Comparison of ENCODE assay signal across 1 cellular context in the genomic region with DNA sequence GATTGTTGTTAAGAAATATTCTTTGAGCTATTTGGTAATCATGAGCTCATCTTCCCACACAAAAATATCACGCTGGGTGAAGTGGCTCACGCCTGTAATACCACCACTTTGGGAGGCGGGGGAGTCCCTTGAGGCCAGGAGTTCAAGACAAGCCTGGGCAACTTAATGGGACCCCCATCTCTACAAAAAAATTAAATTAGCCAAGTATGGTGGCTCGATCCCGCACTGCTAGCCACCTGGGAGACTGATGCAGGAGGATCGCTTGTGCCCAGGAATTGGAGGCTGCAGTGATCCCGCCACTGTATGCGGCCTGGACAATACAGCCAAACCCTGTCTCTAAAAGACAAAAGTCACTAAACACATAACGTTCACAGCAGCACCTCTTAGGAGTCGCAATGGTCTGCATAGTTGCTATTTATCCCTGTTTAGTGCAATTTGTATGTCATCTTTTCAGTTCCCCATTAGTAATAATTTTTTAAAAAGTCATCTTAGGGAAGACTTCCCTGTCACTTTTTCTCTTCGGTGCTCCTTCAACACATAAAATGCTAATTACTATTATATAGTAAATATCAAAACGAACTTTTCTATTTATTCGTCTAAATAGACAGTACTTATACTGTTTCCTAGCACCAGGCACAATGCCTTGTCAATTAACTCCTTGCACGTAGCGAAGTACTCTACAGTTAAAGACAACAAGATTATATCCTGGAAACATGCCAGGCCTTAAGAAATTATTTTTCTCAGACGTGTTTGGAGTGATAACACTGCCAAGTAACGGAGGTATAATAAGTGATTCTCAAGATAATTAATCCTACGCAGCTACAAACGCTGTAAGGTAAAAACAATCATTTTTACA.
A peak's percentile ranks its signal among the peaks of the same experiment; 100 is the strongest.
TF ChIP-seq lines count a peak whose summit lies in the region.

No MANE protein-coding gene starts in this region.

TF ChIP-seq in HEK293, 187 proteins besides CTCF, POLR2A, EP300 and RAD21 (continued from another document):
- TF ChIP-seq, protein P1, sequence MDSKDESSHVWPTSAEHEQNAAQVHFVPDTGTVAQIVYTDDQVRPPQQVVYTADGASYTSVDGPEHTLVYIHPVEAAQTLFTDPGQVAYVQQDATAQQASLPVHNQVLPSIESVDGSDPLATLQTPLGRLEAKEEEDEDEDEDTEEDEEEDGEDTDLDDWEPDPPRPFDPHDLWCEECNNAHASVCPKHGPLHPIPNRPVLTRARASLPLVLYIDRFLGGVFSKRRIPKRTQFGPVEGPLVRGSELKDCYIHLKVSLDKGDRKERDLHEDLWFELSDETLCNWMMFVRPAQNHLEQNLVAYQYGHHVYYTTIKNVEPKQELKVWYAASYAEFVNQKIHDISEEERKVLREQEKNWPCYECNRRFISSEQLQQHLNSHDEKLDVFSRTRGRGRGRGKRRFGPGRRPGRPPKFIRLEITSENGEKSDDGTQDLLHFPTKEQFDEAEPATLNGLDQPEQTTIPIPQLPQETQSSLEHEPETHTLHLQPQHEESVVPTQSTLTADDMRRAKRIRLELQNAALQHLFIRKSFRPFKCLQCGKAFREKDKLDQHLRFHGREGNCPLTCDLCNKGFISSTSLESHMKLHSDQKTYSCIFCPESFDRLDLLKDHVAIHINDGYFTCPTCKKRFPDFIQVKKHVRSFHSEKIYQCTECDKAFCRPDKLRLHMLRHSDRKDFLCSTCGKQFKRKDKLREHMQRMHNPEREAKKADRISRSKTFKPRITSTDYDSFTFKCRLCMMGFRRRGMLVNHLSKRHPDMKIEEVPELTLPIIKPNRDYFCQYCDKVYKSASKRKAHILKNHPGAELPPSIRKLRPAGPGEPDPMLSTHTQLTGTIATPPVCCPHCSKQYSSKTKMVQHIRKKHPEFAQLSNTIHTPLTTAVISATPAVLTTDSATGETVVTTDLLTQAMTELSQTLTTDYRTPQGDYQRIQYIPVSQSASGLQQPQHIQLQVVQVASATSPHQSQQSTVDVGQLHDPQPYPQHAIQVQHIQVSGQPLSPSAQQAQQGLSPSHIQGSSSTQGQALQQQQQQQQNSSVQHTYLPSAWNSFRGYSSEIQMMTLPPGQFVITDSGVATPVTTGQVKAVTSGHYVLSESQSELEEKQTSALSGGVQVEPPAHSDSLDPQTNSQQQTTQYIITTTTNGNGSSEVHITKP (tag by site-specific recombination; IDR thresholded peaks at IDR 0.05), result peak; percentile 34; the same call in 1 of the 2 replicates
- TF ChIP-seq ZNF169 (tag by site-specific recombination; IDR thresholded peaks at IDR 0.05), result no peak
- TF ChIP-seq, protein P2, sequence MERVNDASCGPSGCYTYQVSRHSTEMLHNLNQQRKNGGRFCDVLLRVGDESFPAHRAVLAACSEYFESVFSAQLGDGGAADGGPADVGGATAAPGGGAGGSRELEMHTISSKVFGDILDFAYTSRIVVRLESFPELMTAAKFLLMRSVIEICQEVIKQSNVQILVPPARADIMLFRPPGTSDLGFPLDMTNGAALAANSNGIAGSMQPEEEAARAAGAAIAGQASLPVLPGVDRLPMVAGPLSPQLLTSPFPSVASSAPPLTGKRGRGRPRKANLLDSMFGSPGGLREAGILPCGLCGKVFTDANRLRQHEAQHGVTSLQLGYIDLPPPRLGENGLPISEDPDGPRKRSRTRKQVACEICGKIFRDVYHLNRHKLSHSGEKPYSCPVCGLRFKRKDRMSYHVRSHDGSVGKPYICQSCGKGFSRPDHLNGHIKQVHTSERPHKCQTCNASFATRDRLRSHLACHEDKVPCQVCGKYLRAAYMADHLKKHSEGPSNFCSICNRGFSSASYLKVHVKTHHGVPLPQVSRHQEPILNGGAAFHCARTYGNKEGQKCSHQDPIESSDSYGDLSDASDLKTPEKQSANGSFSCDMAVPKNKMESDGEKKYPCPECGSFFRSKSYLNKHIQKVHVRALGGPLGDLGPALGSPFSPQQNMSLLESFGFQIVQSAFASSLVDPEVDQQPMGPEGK (tag by site-specific recombination; IDR thresholded peaks at IDR 0.05), result peak; percentile 44; the same call in 1 of the 2 replicates
- TF ChIP-seq ZSCAN30 (tag by site-specific recombination; IDR thresholded peaks at IDR 0.05), result 0 out of 2 replicates have a peak, but pooled peaks have one; percentile 19
- TF ChIP-seq BCL11A (tag by site-specific recombination; IDR thresholded peaks at IDR 0.05; ENCODE audit: low read depth), result 0 out of 2 replicates have a peak, but pooled peaks have one; percentile 23
- TF ChIP-seq GLIS1 (tag by site-specific recombination; IDR thresholded peaks at IDR 0.05), result peak; percentile 63
- no peak for TF ChIP-seq ZNF132 (tag by site-specific recombination; IDR thresholded peaks at IDR 0.05; ENCODE audit: borderline replicate concordance)
- TF ChIP-seq OVOL3 (tag by site-specific recombination; IDR thresholded peaks at IDR 0.05), result no peak
- TF ChIP-seq EGR2 (tag by site-specific recombination; IDR thresholded peaks at IDR 0.05; ENCODE audit: low read depth), result peak; percentile 73
- no peak for TF ChIP-seq ZNF2 (tag by site-specific recombination; IDR thresholded peaks at IDR 0.05)
- peak; percentile 74 for TF ChIP-seq ZNF629 (tag by site-specific recombination; IDR thresholded peaks at IDR 0.05)
- no peak for TF ChIP-seq HOXD13 (CRISPR knock-in tag; IDR thresholded peaks at IDR 0.05; ENCODE audit: borderline replicate concordance)
- peak; percentile 74 for TF ChIP-seq ZFHX2 (tag by site-specific recombination; conservative IDR thresholded peaks at IDR 0.05)
- TF ChIP-seq ZBTB21 (tag by site-specific recombination; IDR thresholded peaks at IDR 0.05), result peak; percentile 50; the same call in 1 of the 2 replicates
- 0 out of 2 replicates have a peak, but pooled peaks have one; percentile 24 for TF ChIP-seq ZEB2 (tag by site-specific recombination; IDR thresholded peaks at IDR 0.05)
- TF ChIP-seq ZNF121 (tag by site-specific recombination; IDR thresholded peaks at IDR 0.05), result peak; percentile 93
